Comparison of ENCODE assay signal across 21 cellular contexts in the genomic region with DNA sequence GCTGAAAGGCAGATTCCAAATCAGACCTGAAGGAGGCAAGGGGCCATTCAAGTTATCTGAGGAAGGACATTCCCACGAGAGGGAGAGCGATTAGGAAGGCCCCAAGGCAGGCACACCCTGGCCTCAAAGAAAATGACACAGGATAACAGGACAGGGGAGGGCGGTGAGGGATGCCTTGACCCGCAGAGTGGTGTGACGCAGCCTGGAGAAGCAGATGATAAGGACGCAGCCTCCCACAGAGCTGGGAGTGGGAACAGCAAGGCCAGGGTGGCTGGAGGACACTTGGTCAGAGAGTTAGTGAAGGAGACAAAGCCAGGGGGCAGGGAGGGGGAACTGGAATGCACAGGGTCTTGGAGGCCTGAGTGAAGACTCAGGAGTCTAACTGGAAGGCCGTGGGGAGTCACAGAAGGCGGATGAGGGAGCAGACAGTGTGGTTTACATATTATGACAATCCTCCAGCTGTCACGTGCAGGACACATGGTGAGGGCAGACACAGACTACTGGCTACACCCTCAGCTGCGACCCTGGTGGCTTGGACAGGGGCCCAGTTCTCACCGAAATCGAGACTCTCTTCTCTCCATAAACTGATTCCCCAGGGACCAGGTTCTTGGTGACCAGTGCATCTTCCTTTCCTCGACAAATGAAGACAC. TPM values are rescaled to one million over a fixed set of nuclear protein-coding genes. Genes with fewer than 3 reads are reported as not detected.
DNase-seq lines count a peak whose midpoint lies in the region; ATAC-seq and TF ChIP-seq lines count a peak whose summit lies in the region.
"Had no signal": no experiment of that assay in that cellular context is flagged by ENCODE, and none has a peak within 500 bp of the region (broad histone marks: within the 10 kb centered on the region; RNA-seq: fewer than 3 reads in every experiment).

No MANE protein-coding gene starts in this region.

- H3K4me3 Mint-ChIP-seq in activated naive CD4-positive, alpha-beta T cell treated with anti-CD3 and anti-CD28 coated beads, Interleukin-2, amount 50 U/mL, for 24 hours, result no peak overlapping the region
- no peak overlapping the region for H3K4me3 Mint-ChIP-seq in stimulated activated memory B cell treated with anti-CD40 and anti-IgM and Interleukin-4, amounts not matched to agents 10 μg/mL and 1 μg/mL and 100 μg/mL, for 72 hours
- H3K4me3 Mint-ChIP-seq: CD14-positive monocyte, memory B cell had no signal

- H3K9me3 Mint-ChIP-seq in activated naive CD4-positive, alpha-beta T cell treated with anti-CD3 and anti-CD28 coated beads, Interleukin-2, amount 50 U/mL, for 24 hours, result no peaks in the 10 kb centered on the region
- no peaks in the 10 kb centered on the region for H3K9me3 Mint-ChIP-seq in stimulated activated memory B cell treated with anti-CD40 and anti-IgM and Interleukin-4, amounts not matched to agents 10 μg/mL and 1 μg/mL and 100 μg/mL, for 72 hours
- H3K9me3 Mint-ChIP-seq: activated T-helper 2 cell treated with anti-CD3 and anti-CD28 coated beads, Interferon-gamma antibody, Interleukin-2, Interleukin-4, amounts not matched to agents 10 μg/mL and 5 μg/mL and 100 μg/mL, durations not matched to agents 14 hours and 24 hours and 36 hours; memory B cell; naive B cell had no signal

- H3K4me1 Mint-ChIP-seq in activated naive CD4-positive, alpha-beta T cell treated with anti-CD3 and anti-CD28 coated beads, Interleukin-2, amount 50 U/mL, for 24 hours, result peaks cover 43% of the 10 kb centered on the region
- H3K4me1 Mint-ChIP-seq in stimulated activated memory B cell treated with anti-CD40 and anti-IgM and Interleukin-4, amounts not matched to agents 10 μg/mL and 1 μg/mL and 100 μg/mL, for 72 hours, result peaks cover 34% of the 10 kb centered on the region

- no peak for DNase-seq in activated naive CD4-positive, alpha-beta T cell (lab: John Stamatoyannopoulos, UW)
- DNase-seq in LHCN-M2 (ENCODE audit: low read depth), result peak; percentile 13
- peak; percentile 64 for DNase-seq in mesenteric fat pad (ENCODE audit: low spot score)
- no peak for DNase-seq in SK-N-DZ (ENCODE audit: low spot score)
- DNase-seq in NCI-H1105 treated with DMSO at 0.1 percent for 48 hours (lab: John Stamatoyannopoulos, UW), result no peak
- DNase-seq: amygdala, cortex of kidney, DMS53, GDM1, KBM-7, naive B cell, NCI-H1694, NCI-H69, right lobe of liver had no signal

- no peak for ATAC-seq in stimulated activated memory B cell treated with anti-CD40 and anti-IgM and Interleukin-4, amounts not matched to agents 10 μg/mL and 1 μg/mL and 100 μg/mL, for 72 hours
- ATAC-seq in SK-N-SH treated with all-trans-retinoic acid at 6 μM for 48 hours, result no peak
- ATAC-seq: HCT116, right lobe of liver had no signal

- H3K36me3 Mint-ChIP-seq in activated naive CD4-positive, alpha-beta T cell treated with anti-CD3 and anti-CD28 coated beads, Interleukin-2, amount 50 U/mL, for 24 hours, result peaks cover 22% of the 10 kb centered on the region
- peaks cover 51% of the 10 kb centered on the region for H3K36me3 Mint-ChIP-seq in stimulated activated memory B cell treated with anti-CD40 and anti-IgM and Interleukin-4, amounts not matched to agents 10 μg/mL and 1 μg/mL and 100 μg/mL, for 72 hours

- H3K27me3 Mint-ChIP-seq in activated naive CD4-positive, alpha-beta T cell treated with anti-CD3 and anti-CD28 coated beads, Interleukin-2, amount 50 U/mL, for 24 hours, result no peaks in the 10 kb centered on the region
- H3K27me3 Mint-ChIP-seq in stimulated activated memory B cell treated with anti-CD40 and anti-IgM and Interleukin-4, amounts not matched to agents 10 μg/mL and 1 μg/mL and 100 μg/mL, for 72 hours, result no peaks in the 10 kb centered on the region
- H3K27me3 Mint-ChIP-seq: memory B cell, naive B cell had no signal

- H3K27ac Mint-ChIP-seq in activated naive CD4-positive, alpha-beta T cell treated with anti-CD3 and anti-CD28 coated beads, Interleukin-2, amount 50 U/mL, for 24 hours, result peak overlapping the region; percentile 77
- peak overlapping the region; percentile 2 for H3K27ac Mint-ChIP-seq in stimulated activated memory B cell treated with anti-CD40 and anti-IgM and Interleukin-4, amounts not matched to agents 10 μg/mL and 1 μg/mL and 100 μg/mL, for 72 hours
- H3K27ac Mint-ChIP-seq: activated T-helper 2 cell treated with anti-CD3 and anti-CD28 coated beads, Interferon-gamma antibody, Interleukin-2, Interleukin-4, amounts not matched to agents 10 μg/mL and 5 μg/mL and 100 μg/mL, durations not matched to agents 14 hours and 24 hours and 36 hours; memory B cell had no signal

TF ChIP-seq in SK-N-SH treated with all-trans-retinoic acid at 6 μM for 48 hours, 23 proteins besides CTCF, POLR2A, EP300 and RAD21 (continues in another document):
- TF ChIP-seq OSR1 (CRISPR knock-in tag; IDR thresholded peaks at IDR 0.05), result no peak
- TF ChIP-seq, protein P1, sequence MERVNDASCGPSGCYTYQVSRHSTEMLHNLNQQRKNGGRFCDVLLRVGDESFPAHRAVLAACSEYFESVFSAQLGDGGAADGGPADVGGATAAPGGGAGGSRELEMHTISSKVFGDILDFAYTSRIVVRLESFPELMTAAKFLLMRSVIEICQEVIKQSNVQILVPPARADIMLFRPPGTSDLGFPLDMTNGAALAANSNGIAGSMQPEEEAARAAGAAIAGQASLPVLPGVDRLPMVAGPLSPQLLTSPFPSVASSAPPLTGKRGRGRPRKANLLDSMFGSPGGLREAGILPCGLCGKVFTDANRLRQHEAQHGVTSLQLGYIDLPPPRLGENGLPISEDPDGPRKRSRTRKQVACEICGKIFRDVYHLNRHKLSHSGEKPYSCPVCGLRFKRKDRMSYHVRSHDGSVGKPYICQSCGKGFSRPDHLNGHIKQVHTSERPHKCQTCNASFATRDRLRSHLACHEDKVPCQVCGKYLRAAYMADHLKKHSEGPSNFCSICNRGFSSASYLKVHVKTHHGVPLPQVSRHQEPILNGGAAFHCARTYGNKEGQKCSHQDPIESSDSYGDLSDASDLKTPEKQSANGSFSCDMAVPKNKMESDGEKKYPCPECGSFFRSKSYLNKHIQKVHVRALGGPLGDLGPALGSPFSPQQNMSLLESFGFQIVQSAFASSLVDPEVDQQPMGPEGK (CRISPR knock-in tag; IDR thresholded peaks at IDR 0.05; ENCODE audit: borderline replicate concordance), result no peak
- TF ChIP-seq, protein P2, sequence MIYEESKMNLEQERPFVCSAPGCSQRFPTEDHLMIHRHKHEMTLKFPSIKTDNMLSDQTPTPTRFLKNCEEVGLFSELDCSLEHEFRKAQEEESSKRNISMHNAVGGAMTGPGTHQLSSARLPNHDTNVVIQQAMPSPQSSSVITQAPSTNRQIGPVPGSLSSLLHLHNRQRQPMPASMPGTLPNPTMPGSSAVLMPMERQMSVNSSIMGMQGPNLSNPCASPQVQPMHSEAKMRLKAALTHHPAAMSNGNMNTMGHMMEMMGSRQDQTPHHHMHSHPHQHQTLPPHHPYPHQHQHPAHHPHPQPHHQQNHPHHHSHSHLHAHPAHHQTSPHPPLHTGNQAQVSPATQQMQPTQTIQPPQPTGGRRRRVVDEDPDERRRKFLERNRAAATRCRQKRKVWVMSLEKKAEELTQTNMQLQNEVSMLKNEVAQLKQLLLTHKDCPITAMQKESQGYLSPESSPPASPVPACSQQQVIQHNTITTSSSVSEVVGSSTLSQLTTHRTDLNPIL (CRISPR knock-in tag; IDR thresholded peaks at IDR 0.05; ENCODE audit: low read depth), result no peak
- TF ChIP-seq ZC3H10 (CRISPR knock-in tag; IDR thresholded peaks at IDR 0.05), result no peak
- no peak for TF ChIP-seq RARB (CRISPR knock-in tag; IDR thresholded peaks at IDR 0.05)
- TF ChIP-seq SNAI2 (CRISPR knock-in tag; IDR thresholded peaks at IDR 0.05), result no peak
- TF ChIP-seq ARNTL (CRISPR knock-in tag; IDR thresholded peaks at IDR 0.05; ENCODE audit: borderline replicate concordance, low read depth), result no peak
- no peak for TF ChIP-seq ZFP3 (CRISPR knock-in tag; IDR thresholded peaks at IDR 0.05)
- TF ChIP-seq TOX (CRISPR knock-in tag; IDR thresholded peaks at IDR 0.05; ENCODE audit: borderline replicate concordance), result no peak
- TF ChIP-seq, protein P3, sequence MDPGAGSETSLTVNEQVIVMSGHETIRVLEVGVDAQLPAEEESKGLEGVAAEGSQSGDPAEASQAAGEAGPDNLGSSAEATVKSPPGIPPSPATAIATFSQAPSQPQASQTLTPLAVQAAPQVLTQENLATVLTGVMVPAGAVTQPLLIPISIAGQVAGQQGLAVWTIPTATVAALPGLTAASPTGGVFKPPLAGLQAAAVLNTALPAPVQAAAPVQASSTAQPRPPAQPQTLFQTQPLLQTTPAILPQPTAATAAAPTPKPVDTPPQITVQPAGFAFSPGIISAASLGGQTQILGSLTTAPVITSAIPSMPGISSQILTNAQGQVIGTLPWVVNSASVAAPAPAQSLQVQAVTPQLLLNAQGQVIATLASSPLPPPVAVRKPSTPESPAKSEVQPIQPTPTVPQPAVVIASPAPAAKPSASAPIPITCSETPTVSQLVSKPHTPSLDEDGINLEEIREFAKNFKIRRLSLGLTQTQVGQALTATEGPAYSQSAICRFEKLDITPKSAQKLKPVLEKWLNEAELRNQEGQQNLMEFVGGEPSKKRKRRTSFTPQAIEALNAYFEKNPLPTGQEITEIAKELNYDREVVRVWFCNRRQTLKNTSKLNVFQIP (CRISPR knock-in tag; IDR thresholded peaks at IDR 0.05; ENCODE audit: borderline replicate concordance, low read depth), result no peak
- no peak for TF ChIP-seq GLIS3 (CRISPR knock-in tag; IDR thresholded peaks at IDR 0.05)
- TF ChIP-seq CSRNP3 (CRISPR knock-in tag; IDR thresholded peaks at IDR 0.05), result no peak
- TF ChIP-seq ZFP30 (CRISPR knock-in tag; IDR thresholded peaks at IDR 0.05), result no peak

RNA-seq across cellular contexts. Expression of gene DYRK1B, which starts 5.8 kb away (rescaled TPM):
- total RNA-seq in LHCN-M2 (2014; rRNA removed) (0.86 and 1.2 TPM in 2 replicates), mesenteric fat pad (8.8 TPM)
- 0.38 TPM for polyA plus RNA-seq in LHCN-M2 (2012)
- 15.3 and 18.4 TPM in 2 replicates for polyA plus RNA-seq in SK-N-DZ (2014; cell fraction: cytosol; rRNA removed)
- 9.5 and 16.3 TPM in 2 replicates for polyA plus RNA-seq in SK-N-DZ (2014; cell fraction: nucleus; rRNA removed)

RNA-seq across cellular contexts. Expression of gene FBL, which starts 6.4 kb away (rescaled TPM):
- total RNA-seq in LHCN-M2 (2014; rRNA removed) (68.2 and 80.9 TPM in 2 replicates), mesenteric fat pad (121 TPM)
- 180 TPM for polyA plus RNA-seq in LHCN-M2 (2012)
- 434 and 468 TPM in 2 replicates for polyA plus RNA-seq in SK-N-DZ (2014; cell fraction: cytosol; rRNA removed)
- 167 and 185 TPM in 2 replicates for polyA plus RNA-seq in SK-N-DZ (2014; cell fraction: nucleus; rRNA removed)

Comparison
In these comparisons a context has a peak if more than half of its experiments do, and no peak if none do; other contexts are left out.
1. DNase-seq: peak in LHCN-M2 (single experiment) and mesenteric fat pad (single experiment); none in activated naive CD4-positive, alpha-beta T cell (0 of 4), SK-N-DZ (single experiment) and NCI-H1105 treated with DMSO at 0.1 percent for 48 hours (single experiment).